7 cellular contexts compared by ENCODE assay signal in the genomic region with DNA sequence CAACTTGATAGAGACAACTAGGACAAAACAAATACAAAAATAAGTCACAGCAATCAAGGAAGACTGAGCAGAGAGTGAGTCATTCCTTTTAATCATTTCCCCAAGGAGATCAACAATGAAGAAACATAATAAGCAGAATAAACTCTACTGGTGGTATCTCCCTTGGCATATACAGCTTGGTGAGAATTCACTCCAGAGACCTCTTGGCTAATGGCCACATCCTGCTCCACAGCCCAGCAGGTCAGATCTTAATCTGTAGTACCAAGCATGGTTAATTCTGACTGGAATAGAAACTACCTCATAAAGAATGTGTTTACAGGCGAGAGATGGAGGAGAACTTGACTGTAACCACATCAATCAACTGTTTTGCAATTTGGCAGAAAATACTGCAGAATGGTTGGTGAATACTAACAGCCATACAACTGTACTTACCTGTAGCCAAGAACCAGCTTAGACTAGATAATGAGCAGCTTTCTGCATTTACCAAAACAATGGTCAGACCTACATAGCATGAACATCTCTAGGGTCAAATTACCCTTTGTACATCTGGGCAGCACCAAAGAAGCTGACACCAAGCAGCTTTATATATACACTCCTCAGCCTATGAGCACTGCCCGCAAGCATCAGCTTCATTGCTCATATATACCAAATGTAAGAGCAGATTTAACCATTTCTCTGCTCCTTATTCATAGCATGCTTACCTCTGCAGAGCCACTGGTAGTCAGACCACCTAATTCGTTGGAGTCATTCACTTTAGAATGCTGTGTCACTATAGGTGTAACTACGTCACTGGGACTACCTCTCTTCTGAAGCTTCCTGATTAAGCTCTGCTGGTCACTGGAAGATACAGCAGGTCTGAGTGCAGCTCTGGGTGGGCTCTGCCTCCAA. TPM values are rescaled to one million over a fixed set of nuclear protein-coding genes. Genes with fewer than 3 reads are reported as not detected.
DNase-seq lines count a peak whose midpoint lies in the region; ATAC-seq and TF ChIP-seq lines count a peak whose summit lies in the region.

No MANE protein-coding gene starts in this region.

- no peaks in the 10 kb centered on the region for H3K36me3 ChIP-seq in naive thymus-derived CD4-positive, alpha-beta T cell (ENCODE audit: control insufficient read depth in 2 of 3, insufficient read depth in 3 of 3, low read length in 3 of 3)

- H3K27ac Mint-ChIP-seq in naive thymus-derived CD4-positive, alpha-beta T cell = peak overlapping the region; percentile 73 to 97 (median 93)

- CTCF ChIA-PET in naive thymus-derived CD4-positive, alpha-beta T cell (lab: Charles Lee) = interaction anchor here (0.7 to 1.4 kb wide), 5 partner anchors 32 to 56 kb away, joined by 3 to 6 read pairs (median 4); no protein-coding TSS in a partner anchor

- peak; percentile 75 for ATAC-seq in HG02885 (IDR thresholded peaks at IDR 0.05; ENCODE audit: poor library complexity, unreplicated experiment)
- peak; percentile 84 for ATAC-seq in naive thymus-derived CD4-positive, alpha-beta T cell

- H3K27me3 Mint-ChIP-seq in naive thymus-derived CD4-positive, alpha-beta T cell = no peaks in the 10 kb centered on the region

- peak overlapping the region; percentile 75 to 84 (median 78) for H3K4me3 Mint-ChIP-seq in naive thymus-derived CD4-positive, alpha-beta T cell

- H3K4me3 ChIP-seq in naive thymus-derived CD4-positive, alpha-beta T cell (ENCODE audit: low read length) = peak overlapping the region; percentile 16

- H3K36me3 Mint-ChIP-seq in naive thymus-derived CD4-positive, alpha-beta T cell = peaks cover 6 to 65% (median 21%) of the 10 kb centered on the region in 5 donors

- H3K27ac ChIP-seq in naive thymus-derived CD4-positive, alpha-beta T cell (ENCODE audit: low read depth, low read length) = peak overlapping the region; percentile 60

- intact Hi-C loops in naive thymus-derived CD4-positive, alpha-beta T cell (cut with micrococcal nuclease) = loop anchor here (1.0 to 2.0 kb wide), 6 partner anchors 33 to 264 kb away; a partner anchor contains a TSS

- peaks cover 44 to 85% (median 82%) of the 10 kb centered on the region in 7 donors for H3K4me1 Mint-ChIP-seq in naive thymus-derived CD4-positive, alpha-beta T cell

- TF ChIP-seq CTCF in GM12872 (IDR thresholded peaks at IDR 0.05; ENCODE audit: insufficient read depth, low read depth, low read length) = 0 out of 3 replicates have a peak, but pooled peaks have one; percentile 24

- no peaks in the 10 kb centered on the region for H3K27me3 ChIP-seq in naive thymus-derived CD4-positive, alpha-beta T cell (ENCODE audit: control insufficient read depth in 2 of 2, insufficient read depth in 2 of 2, low read length in 2 of 2)

- H3K4me1 ChIP-seq in naive thymus-derived CD4-positive, alpha-beta T cell (ENCODE audit: control insufficient read depth in 2 of 2, insufficient read depth in 2 of 2, low read length in 2 of 2) = peaks cover 32 to 45% of the 10 kb centered on the region in 2 donors

- H3K9me3 ChIP-seq in naive thymus-derived CD4-positive, alpha-beta T cell (ENCODE audit: control insufficient read depth in 2 of 3, low read length in 3 of 3) = no peaks in the 10 kb centered on the region

- POLR2A ChIA-PET in naive thymus-derived CD4-positive, alpha-beta T cell (lab: Charles Lee) = interaction anchor here (0.8 to 3.1 kb wide), 10 partner anchors 10 to 72 kb away, joined by 3 to 22 read pairs (median 3); a partner anchor contains a TSS

- peak; percentile 76 for DNase-seq in SW480 (ENCODE audit: low spot score)
- peak; percentile 66 for DNase-seq in brain pericyte (ENCODE audit: low read depth, low spot score)
- peak in 8 of 9 donors; percentile 29 to 73 (median 56) for DNase-seq in naive thymus-derived CD4-positive, alpha-beta T cell
- DNase-seq in NCI-H1694 treated with DMSO at 0.1 percent for 48 hours (lab: John Stamatoyannopoulos, UW) = no peak
- no peak for DNase-seq in hippocampal formation (lab: John Stamatoyannopoulos, UW)

- peaks cover 0 to 3% (median 0%) of the 10 kb centered on the region in 11 donors for H3K9me3 Mint-ChIP-seq in naive thymus-derived CD4-positive, alpha-beta T cell

RNA-seq across cellular contexts. Expression of a gene that starts 51.0 kb away (rescaled TPM):
- 10 to 100 TPM; 62.0 to 79.7 (median 65.6) TPM for total RNA-seq in naive thymus-derived CD4-positive, alpha-beta T cell
- polyA plus RNA-seq in naive thymus-derived CD4-positive, alpha-beta T cell = 10 to 100 TPM; 22.2 to 36.6 TPM

RNA-seq across cellular contexts. Expression of a gene that starts 51.4 kb away (rescaled TPM):
- 10 to 100 TPM; 19.4 to 38.6 (median 26.4) TPM for total RNA-seq in naive thymus-derived CD4-positive, alpha-beta T cell
- 10 to 100 TPM; 17.1 to 23.9 TPM for polyA plus RNA-seq in naive thymus-derived CD4-positive, alpha-beta T cell

Comparison
In these comparisons a context has a peak if more than half of its experiments do, and no peak if none do; other contexts are left out.
1. DNase-seq: peak in SW480 (single experiment), brain pericyte (single experiment) and naive thymus-derived CD4-positive, alpha-beta T cell (8 of 9); none in NCI-H1694 treated with DMSO at 0.1 percent for 48 hours (single experiment) and hippocampal formation (0 of 2).